Comparison of ENCODE assay signal across 23 cellular contexts in genomic region chr1:245656189-245656717, GRCh38.
"Had no signal": no experiment of that assay in that cellular context is flagged by ENCODE, and none has a peak within 500 bp of the region (broad histone marks: within the 10 kb centered on the region; RNA-seq: fewer than 3 reads in every experiment).

No MANE protein-coding gene starts in this region.

- H3K4me3 Mint-ChIP-seq: activated B cell treated with CpG ODN at 0.5 μM for 24 hours; activated CD4-positive, alpha-beta T cell treated with anti-CD3 and anti-CD28 coated beads for 36 hours; activated naive CD4-positive, alpha-beta T cell treated with anti-CD3 and anti-CD28 coated beads, Interleukin-2, amount 10 ng/mL, durations not matched to agents 7 days and 5 days; activated naive CD8-positive, alpha-beta T cell treated with anti-CD3 and anti-CD28 coated beads, Interleukin-2, amount 10 ng/mL, durations not matched to agents 7 days and 5 days; effector memory CD8-positive, alpha-beta T cell; memory B cell; natural killer cell treated with Interleukin-12 subunit alpha and Interleukin-12 subunit beta and Interleukin-15 and Interleukin-18, amount 100 ng/mL, for 72 hours had no signal

- H3K27ac ChIP-seq: brain microvascular endothelial cell, transverse colon had no signal

- H3K4me1 ChIP-seq: transverse colon had no signal

- H3K9me3 Mint-ChIP-seq: activated B cell treated with CpG ODN at 0.5 μM for 24 hours; activated naive CD8-positive, alpha-beta T cell treated with anti-CD3 and anti-CD28 coated beads, Interleukin-2, amount 10 ng/mL, durations not matched to agents 7 days and 5 days; natural killer cell treated with Interleukin-12 subunit alpha and Interleukin-12 subunit beta and Interleukin-15 and Interleukin-18, amount 100 ng/mL, for 72 hours had no signal

- H3K4me3 ChIP-seq: transverse colon had no signal

- H3K4me1 Mint-ChIP-seq: activated B cell treated with CpG ODN at 0.5 μM for 24 hours; activated CD4-positive, alpha-beta T cell treated with anti-CD3 and anti-CD28 coated beads for 36 hours; activated naive CD4-positive, alpha-beta T cell treated with anti-CD3 and anti-CD28 coated beads, Interleukin-2, amount 10 ng/mL, durations not matched to agents 7 days and 5 days; activated naive CD8-positive, alpha-beta T cell treated with anti-CD3 and anti-CD28 coated beads, Interleukin-2, amount 10 ng/mL, durations not matched to agents 7 days and 5 days had no signal

- DNase-seq: activated B cell treated with CpG ODN at 0.5 μM for 24 hours; activated CD4-positive, alpha-beta T cell treated with anti-CD3 and anti-CD28 coated beads for 36 hours; activated CD4-positive, alpha-beta T cell treated with anti-CD3 and anti-CD28 coated beads, Interleukin-2, amount 50 U/mL, for 48 hours; activated CD8-positive, alpha-beta memory T cell treated with anti-CD3 and anti-CD28 coated beads for 24 hours; activated effector memory CD4-positive, alpha-beta T cell treated with anti-CD3 and anti-CD28 coated beads, Interleukin-2, amount 50 U/mL, for 16 hours; activated naive CD4-positive, alpha-beta T cell treated with anti-CD3 and anti-CD28 coated beads, Interleukin-2, amount 10 ng/mL, durations not matched to agents 7 days and 5 days; activated naive CD8-positive, alpha-beta T cell treated with anti-CD3 and anti-CD28 coated beads, Interleukin-2, amount 10 ng/mL, durations not matched to agents 7 days and 5 days; amniotic stem cell; brain microvascular endothelial cell; caudate nucleus; cortex of kidney; effector memory CD8-positive, alpha-beta T cell; head of caudate nucleus; hippocampal formation; left cardiac atrium; posterior cingulate gyrus; right cardiac atrium; stimulated activated CD4-positive, alpha-beta T cell treated with anti-CD3 and anti-CD28 coated beads, Interleukin-2, amount 100 ng/mL, for 48 hours; stimulated activated naive CD4-positive, alpha-beta T cell treated with Interleukin-2 at 50 U/mL for 16 hours; T-helper 2 cell; transverse colon had no signal

- H3K27me3 Mint-ChIP-seq: activated B cell treated with CpG ODN at 0.5 μM for 24 hours; activated CD4-positive, alpha-beta T cell treated with anti-CD3 and anti-CD28 coated beads for 36 hours; activated naive CD4-positive, alpha-beta T cell treated with anti-CD3 and anti-CD28 coated beads, Interleukin-2, amount 10 ng/mL, durations not matched to agents 7 days and 5 days; activated naive CD8-positive, alpha-beta T cell treated with anti-CD3 and anti-CD28 coated beads, Interleukin-2, amount 10 ng/mL, durations not matched to agents 7 days and 5 days; effector memory CD8-positive, alpha-beta T cell; memory B cell; natural killer cell treated with Interleukin-12 subunit alpha and Interleukin-12 subunit beta and Interleukin-15 and Interleukin-18, amount 100 ng/mL, for 72 hours had no signal

- H3K27me3 ChIP-seq: brain microvascular endothelial cell, transverse colon had no signal

- ATAC-seq: activated CD4-positive, alpha-beta T cell treated with anti-CD3 and anti-CD28 coated beads for 36 hours; effector memory CD8-positive, alpha-beta T cell; left cardiac atrium; natural killer cell treated with Interleukin-12 subunit alpha and Interleukin-12 subunit beta and Interleukin-15 and Interleukin-18, amount 100 ng/mL, for 72 hours; right cardiac atrium had no signal

- H3K36me3 Mint-ChIP-seq: activated naive CD4-positive, alpha-beta T cell treated with anti-CD3 and anti-CD28 coated beads, Interleukin-2, amount 10 ng/mL, durations not matched to agents 7 days and 5 days; activated naive CD8-positive, alpha-beta T cell treated with anti-CD3 and anti-CD28 coated beads, Interleukin-2, amount 10 ng/mL, durations not matched to agents 7 days and 5 days; memory B cell; natural killer cell treated with Interleukin-12 subunit alpha and Interleukin-12 subunit beta and Interleukin-15 and Interleukin-18, amount 100 ng/mL, for 72 hours had no signal

- H3K36me3 ChIP-seq: brain microvascular endothelial cell, transverse colon had no signal

- H3K9me3 ChIP-seq: transverse colon had no signal

- H3K27ac Mint-ChIP-seq: activated B cell treated with CpG ODN at 0.5 μM for 24 hours; activated CD4-positive, alpha-beta T cell treated with anti-CD3 and anti-CD28 coated beads for 36 hours; activated naive CD4-positive, alpha-beta T cell treated with anti-CD3 and anti-CD28 coated beads, Interleukin-2, amount 10 ng/mL, durations not matched to agents 7 days and 5 days; activated naive CD8-positive, alpha-beta T cell treated with anti-CD3 and anti-CD28 coated beads, Interleukin-2, amount 10 ng/mL, durations not matched to agents 7 days and 5 days; effector memory CD8-positive, alpha-beta T cell; memory B cell; natural killer cell treated with Interleukin-12 subunit alpha and Interleukin-12 subunit beta and Interleukin-15 and Interleukin-18, amount 100 ng/mL, for 72 hours had no signal
